In genomic region chr18:31876707-31877106, GRCh38 we compare ENCODE assay signal across 1 cellular context.
TF ChIP-seq lines count a peak whose summit lies in the region.

No MANE protein-coding gene starts in this region.

TF ChIP-seq in IMR-90, 13 proteins besides CTCF, POLR2A, EP300 and RAD21 (continued from another document):
- TF ChIP-seq USF2 (IDR thresholded peaks at IDR 0.05; ENCODE audit: low read depth, low read length) (no peak), RCOR1 (IDR thresholded peaks at IDR 0.05; ENCODE audit: insufficient replicate concordance, low read length) (no peak), MAFK (IDR thresholded peaks at IDR 0.05; ENCODE audit: low read depth, low read length) (no peak)
